In the genomic region with DNA sequence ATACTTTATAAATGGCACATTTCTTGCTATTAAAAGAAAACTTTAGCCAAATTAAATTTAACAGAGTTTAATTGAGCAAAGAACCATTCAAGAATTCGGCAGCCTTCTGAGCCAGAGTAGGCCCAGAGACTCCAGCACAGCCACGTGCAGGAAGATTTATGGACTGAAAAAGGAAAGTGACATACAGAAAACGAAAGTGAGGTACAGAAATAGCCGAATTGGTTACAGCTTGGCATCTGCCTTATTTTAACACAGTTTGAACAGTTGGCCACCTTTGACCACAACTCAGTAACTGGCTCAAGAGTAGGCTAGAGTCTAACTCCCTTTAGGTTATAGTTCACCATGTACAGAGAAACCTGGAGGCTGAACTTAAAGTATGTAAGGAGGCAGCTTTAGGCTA, we compare ENCODE assay signal across 16 cellular contexts. TPM values are rescaled to one million over a fixed set of nuclear protein-coding genes. Genes with fewer than 3 reads are reported as not detected.
DNase-seq lines count a peak whose midpoint lies in the region; ATAC-seq and TF ChIP-seq lines count a peak whose summit lies in the region.
"Had no signal": no experiment of that assay in that cellular context is flagged by ENCODE, and none has a peak within 500 bp of the region (broad histone marks: within the 10 kb centered on the region; RNA-seq: fewer than 3 reads in every experiment).

No MANE protein-coding gene starts in this region.

- no peak overlapping the region for H2AFZ ChIP-seq in OCI-LY3 (ENCODE audit: low read depth, low read length)

- peaks cover 54% of the 10 kb centered on the region for H3K36me3 ChIP-seq in OCI-LY3 (replicated peaks; ENCODE audit: low read depth, low read length)
- H3K36me3 ChIP-seq: breast epithelium had no signal

- no peak overlapping the region for H3K27ac ChIP-seq in OCI-LY3 (ENCODE audit: low read length)
- H3K27ac ChIP-seq: breast epithelium had no signal

- H3K4me2 ChIP-seq in OCI-LY3 (ENCODE audit: low read length): peak overlapping the region; percentile 16; the same call in 1 of the 2 replicates

- H3K4me3 ChIP-seq in OCI-LY3 (ENCODE audit: low read length) (no peak overlapping the region), lower leg skin (ENCODE audit: low read depth, poor library complexity, severe bottlenecking) (no peak overlapping the region)
- H3K4me3 ChIP-seq: breast epithelium, HAP-1 had no signal

- 55 to 56% methylated on average over 4 of the region's 4 CpGs for WGBS in lower leg skin, 2 donors

- H3K9ac ChIP-seq in OCI-LY3 (ENCODE audit: low read length): no peak overlapping the region

- H3K9me3 ChIP-seq in OCI-LY3 (ENCODE audit: insufficient read depth, low read length): peaks cover 23% of the 10 kb centered on the region; the same call in 1 of the 2 replicates
- H3K9me3 ChIP-seq: breast epithelium, Caco-2, HAP-1 had no signal

- DNase-seq in EH (ENCODE audit: low read depth): peak; percentile 40
- no peak for DNase-seq in epidermal melanocyte (ENCODE audit: insufficient read length, low spot score)
- no peak for DNase-seq in NCI-H1694 (lab: John Stamatoyannopoulos, UW)
- DNase-seq in lower leg skin (ENCODE audit: low spot score in 2 of 2): no peak
- no peak for DNase-seq in left lobe of liver (ENCODE audit: low spot score)
- DNase-seq: activated naive CD4-positive, alpha-beta T cell treated with anti-CD3 and anti-CD28 coated beads for 36 hours; Caco-2; effector CD4-positive, alpha-beta T cell; midbrain; NK-92 treated with Interleukin-12 subunit alpha and Interleukin-12 subunit beta, amount 100 ng/mL, for 24 hours had no signal

- H3K27me3 ChIP-seq in OCI-LY3 (ENCODE audit: low read depth, low read length): no peaks in the 10 kb centered on the region
- H3K27me3 ChIP-seq: breast epithelium had no signal

- H4K20me1 ChIP-seq in OCI-LY3 (ENCODE audit: insufficient read depth, low read length): no peaks in the 10 kb centered on the region

- H3K79me2 ChIP-seq in OCI-LY3 (ENCODE audit: low read length): no peaks in the 10 kb centered on the region

- H3K4me1 ChIP-seq in OCI-LY3 (ENCODE audit: low read length): peaks cover 7% of the 10 kb centered on the region
- H3K4me1 ChIP-seq: breast epithelium, Caco-2, HAP-1 had no signal

- no peak for TF ChIP-seq POLR2A in lower leg skin (IDR thresholded peaks at IDR 0.05)

- ATAC-seq in GM19025 (IDR thresholded peaks at IDR 0.05; ENCODE audit: low read depth, unreplicated experiment): peak; percentile 64
- ATAC-seq in HG02938 (IDR thresholded peaks at IDR 0.05; ENCODE audit: unreplicated experiment): peak; percentile 54
- no peak for ATAC-seq in left lobe of liver
- ATAC-seq: SK-N-SH treated with all-trans-retinoic acid at 6 μM for 48 hours had no signal

- TF ChIP-seq CTCF in OCI-LY3 (IDR thresholded peaks at IDR 0.05; ENCODE audit: low read depth, low read length) (no peak), lower leg skin (IDR thresholded peaks at IDR 0.05) (no peak)

- intact Hi-C loops in lower leg skin (cut with DNase I; ENCODE audit: low total_unique reads): no loop called here

RNA-seq across cellular contexts. Expression of a gene that starts 17.6 kb away (rescaled TPM):
- total RNA-seq in lower leg skin (1 to 10 TPM; 2.2 to 5.7 (median 4.1) TPM), left lobe of liver (3.7 TPM)
